ENCODE assay signal across 28 cellular contexts in genomic region chr18:55479656-55480420, GRCh38.
DNase-seq lines count a peak whose midpoint lies in the region; ATAC-seq and TF ChIP-seq lines count a peak whose summit lies in the region.
"Had no signal": no experiment of that assay in that cellular context is flagged by ENCODE, and none has a peak within 500 bp of the region (broad histone marks: within the 10 kb centered on the region; RNA-seq: fewer than 3 reads in every experiment).

No MANE protein-coding gene starts in this region.

- no peaks in the 10 kb centered on the region for H3K9me3 Mint-ChIP-seq in activated CD4-positive, alpha-beta T cell treated with anti-CD3 and anti-CD28 coated beads for 36 hours (ENCODE audit: low read depth)
- H3K9me3 Mint-ChIP-seq in activated CD4-positive, alpha-beta T cell treated with anti-CD3 and anti-CD28 coated beads, Interleukin-2, amount 10 ng/mL, durations not matched to agents 7 days and 5 days, result no peaks in the 10 kb centered on the region
- H3K9me3 Mint-ChIP-seq in brain, result peaks cover 0 to 6% (median 3%) of the 10 kb centered on the region in 5 experiments
- H3K9me3 Mint-ChIP-seq in activated CD4-positive, alpha-beta memory T cell treated with anti-CD3 and anti-CD28 coated beads for 36 hours, result no peaks in the 10 kb centered on the region
- H3K9me3 Mint-ChIP-seq: activated CD4-positive, alpha-beta T cell treated with anti-CD3 and anti-CD28 coated beads, Interleukin-2, amount 10 ng/mL, durations not matched to agents 24 days and 14 days; activated naive CD4-positive, alpha-beta T cell treated with anti-CD3 and anti-CD28 coated beads, Interleukin-2, amount 50 U/mL, for 24 hours; activated T-helper 1 cell treated with anti-CD3 and anti-CD28 coated beads, Interleukin-12 subunit alpha, Interleukin-12 subunit beta, Interleukin-2, Interleukin-4 antibody, amounts not matched to agents 30 ng/mL and 10 ng/mL and 1 ng/mL, durations not matched to agents 14 hours and 24 hours and 36 hours; nephron had no signal

- intact Hi-C loops in activated CD4-positive, alpha-beta T cell treated with anti-CD3 and anti-CD28 coated beads for 36 hours (cut with DNase I, micrococcal nuclease), result no loop called here
- intact Hi-C loops in activated CD4-positive, alpha-beta memory T cell treated with anti-CD3 and anti-CD28 coated beads for 36 hours (cut with micrococcal nuclease), result loop anchor here (2.0 kb wide), 1 partner anchor 15 kb away; no protein-coding TSS in a partner anchor

- H3K36me3 Mint-ChIP-seq in activated CD4-positive, alpha-beta T cell treated with anti-CD3 and anti-CD28 coated beads for 36 hours (ENCODE audit: low read depth), result no peaks in the 10 kb centered on the region
- H3K36me3 Mint-ChIP-seq in activated CD4-positive, alpha-beta T cell treated with anti-CD3 and anti-CD28 coated beads, Interleukin-2, amount 10 ng/mL, durations not matched to agents 7 days and 5 days (ENCODE audit: low read depth), result no peaks in the 10 kb centered on the region
- H3K36me3 Mint-ChIP-seq in brain, result peaks cover 24% of the 10 kb centered on the region
- no peaks in the 10 kb centered on the region for H3K36me3 Mint-ChIP-seq in activated CD4-positive, alpha-beta memory T cell treated with anti-CD3 and anti-CD28 coated beads for 36 hours
- H3K36me3 Mint-ChIP-seq: activated naive CD4-positive, alpha-beta T cell treated with anti-CD3 and anti-CD28 coated beads, Interleukin-2, amount 50 U/mL, for 24 hours had no signal

- H3K27me3 ChIP-seq in mesenchymal stem cell (ENCODE audit: control insufficient read depth in 1 of 2, insufficient read depth in 1 of 2, low read length in 2 of 2) (no peaks in the 10 kb centered on the region), HAP-1 (ENCODE audit: low read depth) (no peaks in the 10 kb centered on the region)
- H3K27me3 ChIP-seq: ascending aorta had no signal

- H4K8ac ChIP-seq in mesenchymal stem cell (ENCODE audit: low read length), result no peak overlapping the region

- H3K27ac ChIP-seq in mesenchymal stem cell (ENCODE audit: low read length, poor library complexity, severe bottlenecking) (no peak overlapping the region), temporal lobe (ENCODE audit: low read depth, low read length) (peak overlapping the region; percentile 33)
- H3K27ac ChIP-seq: 22Rv1, ascending aorta had no signal

- peak overlapping the region; percentile 42 for H3K27ac Mint-ChIP-seq in activated CD4-positive, alpha-beta T cell treated with anti-CD3 and anti-CD28 coated beads for 36 hours
- H3K27ac Mint-ChIP-seq in activated CD4-positive, alpha-beta T cell treated with anti-CD3 and anti-CD28 coated beads, Interleukin-2, amount 10 ng/mL, durations not matched to agents 7 days and 5 days, result no peak overlapping the region
- peak overlapping the region in 4 of 5 experiments; percentile 65 to 89 (median 72) for H3K27ac Mint-ChIP-seq in brain
- H3K27ac Mint-ChIP-seq in activated CD4-positive, alpha-beta memory T cell treated with anti-CD3 and anti-CD28 coated beads for 36 hours, result no peak overlapping the region
- H3K27ac Mint-ChIP-seq: activated CD4-positive, alpha-beta T cell treated with anti-CD3 and anti-CD28 coated beads, Interleukin-2, amount 10 ng/mL, durations not matched to agents 24 days and 14 days; activated naive CD4-positive, alpha-beta T cell treated with anti-CD3 and anti-CD28 coated beads, Interleukin-2, amount 50 U/mL, for 24 hours; activated T-helper 1 cell treated with anti-CD3 and anti-CD28 coated beads, Interleukin-12 subunit alpha, Interleukin-12 subunit beta, Interleukin-2, Interleukin-4 antibody, amounts not matched to agents 30 ng/mL and 10 ng/mL and 1 ng/mL, durations not matched to agents 14 hours and 24 hours and 36 hours; nephron; stimulated activated naive B cell treated with anti-CD40 and anti-IgM and Interleukin-4, amounts not matched to agents 10 μg/mL and 1 μg/mL and 100 μg/mL, for 72 hours; T-helper 17 cell had no signal

- H3K4me2 ChIP-seq in mesenchymal stem cell (ENCODE audit: low read length, poor library complexity, severe bottlenecking), result no peak overlapping the region

- in situ Hi-C loops in HAP-1 (cut with MboI; ENCODE audit: low sequenced_read_pairs), result no loop called here

- no peak overlapping the region for H3K4me3 Mint-ChIP-seq in activated CD4-positive, alpha-beta T cell treated with anti-CD3 and anti-CD28 coated beads for 36 hours
- no peak overlapping the region for H3K4me3 Mint-ChIP-seq in activated CD4-positive, alpha-beta T cell treated with anti-CD3 and anti-CD28 coated beads, Interleukin-2, amount 10 ng/mL, durations not matched to agents 7 days and 5 days
- peak overlapping the region in 2 of 5 experiments; percentile 21 to 39 for H3K4me3 Mint-ChIP-seq in brain
- no peak overlapping the region for H3K4me3 Mint-ChIP-seq in activated CD4-positive, alpha-beta memory T cell treated with anti-CD3 and anti-CD28 coated beads for 36 hours
- H3K4me3 Mint-ChIP-seq: activated CD4-positive, alpha-beta T cell treated with anti-CD3 and anti-CD28 coated beads, Interleukin-2, amount 10 ng/mL, durations not matched to agents 24 days and 14 days; activated naive CD4-positive, alpha-beta T cell treated with anti-CD3 and anti-CD28 coated beads, Interleukin-2, amount 50 U/mL, for 24 hours; activated T-helper 1 cell treated with anti-CD3 and anti-CD28 coated beads, Interleukin-12 subunit alpha, Interleukin-12 subunit beta, Interleukin-2, Interleukin-4 antibody, amounts not matched to agents 30 ng/mL and 10 ng/mL and 1 ng/mL, durations not matched to agents 14 hours and 24 hours and 36 hours; nephron; stimulated activated naive B cell treated with anti-CD40 and anti-IgM and Interleukin-4, amounts not matched to agents 10 μg/mL and 1 μg/mL and 100 μg/mL, for 72 hours; T-helper 17 cell had no signal

- H3K4ac ChIP-seq in mesenchymal stem cell (ENCODE audit: low read depth in 1 of 2, low read length in 2 of 2), result no peak overlapping the region

- no peak overlapping the region for H3K23ac ChIP-seq in mesenchymal stem cell (ENCODE audit: low read length in 2 of 2)

- POLR2A ChIA-PET in activated CD4-positive, alpha-beta T cell treated with anti-CD3 and anti-CD28 coated beads for 36 hours (lab: Charles Lee), result no interaction called here
- POLR2A ChIA-PET in activated CD4-positive, alpha-beta T cell treated with anti-CD3 and anti-CD28 coated beads, Interleukin-2, amount 10 ng/mL, durations not matched to agents 7 days and 5 days (lab: Charles Lee), result no interaction called here
- POLR2A ChIA-PET in activated CD4-positive, alpha-beta memory T cell treated with anti-CD3 and anti-CD28 coated beads for 36 hours (lab: Charles Lee), result no interaction called here

- H4K91ac ChIP-seq in mesenchymal stem cell (ENCODE audit: low read length), result no peak overlapping the region

- peak overlapping the region; percentile 10 for H3K9ac ChIP-seq in mesenchymal stem cell (ENCODE audit: low read length)

- no peak overlapping the region for H2AK5ac ChIP-seq in mesenchymal stem cell (ENCODE audit: low read length, severe bottlenecking)

- ATAC-seq in activated CD4-positive, alpha-beta T cell treated with anti-CD3 and anti-CD28 coated beads for 36 hours, result no peak
- ATAC-seq: esophagus mucosa; Panc1; stimulated activated naive B cell treated with anti-CD40 and anti-IgM and Interleukin-4, amounts not matched to agents 10 μg/mL and 1 μg/mL and 100 μg/mL, for 72 hours; T-helper 17 cell had no signal

- H3K4me1 ChIP-seq in mesenchymal stem cell (ENCODE audit: control insufficient read depth, insufficient read depth, low read depth, low read length), result peaks cover 1% of the 10 kb centered on the region
- H3K4me1 ChIP-seq in HAP-1, result peaks cover 5% of the 10 kb centered on the region

- H2BK12ac ChIP-seq in mesenchymal stem cell (ENCODE audit: low read length in 2 of 2), result no peak overlapping the region

- H3K4me1 Mint-ChIP-seq in activated CD4-positive, alpha-beta T cell treated with anti-CD3 and anti-CD28 coated beads for 36 hours, result peaks cover 18% of the 10 kb centered on the region
- H3K4me1 Mint-ChIP-seq in activated CD4-positive, alpha-beta T cell treated with anti-CD3 and anti-CD28 coated beads, Interleukin-2, amount 10 ng/mL, durations not matched to agents 7 days and 5 days, result peaks cover 15% of the 10 kb centered on the region
- peaks cover 64% of the 10 kb centered on the region for H3K4me1 Mint-ChIP-seq in brain
- H3K4me1 Mint-ChIP-seq in activated CD4-positive, alpha-beta memory T cell treated with anti-CD3 and anti-CD28 coated beads for 36 hours (ENCODE audit: low read depth), result peaks cover 12% of the 10 kb centered on the region

- peaks cover 2% of the 10 kb centered on the region for H3K27me3 Mint-ChIP-seq in activated CD4-positive, alpha-beta T cell treated with anti-CD3 and anti-CD28 coated beads for 36 hours
- no peaks in the 10 kb centered on the region for H3K27me3 Mint-ChIP-seq in activated CD4-positive, alpha-beta T cell treated with anti-CD3 and anti-CD28 coated beads, Interleukin-2, amount 10 ng/mL, durations not matched to agents 7 days and 5 days
- no peaks in the 10 kb centered on the region for H3K27me3 Mint-ChIP-seq in brain
- no peaks in the 10 kb centered on the region for H3K27me3 Mint-ChIP-seq in activated CD4-positive, alpha-beta memory T cell treated with anti-CD3 and anti-CD28 coated beads for 36 hours
- H3K27me3 Mint-ChIP-seq: activated CD4-positive, alpha-beta T cell treated with anti-CD3 and anti-CD28 coated beads, Interleukin-2, amount 10 ng/mL, durations not matched to agents 24 days and 14 days; stimulated activated naive B cell treated with anti-CD40 and anti-IgM and Interleukin-4, amounts not matched to agents 10 μg/mL and 1 μg/mL and 100 μg/mL, for 72 hours; T-helper 17 cell had no signal

- TF ChIP-seq CTCF in brain (conservative IDR thresholded peaks at IDR 0.05), result no peak

- no peak overlapping the region for H2BK5ac ChIP-seq in mesenchymal stem cell (ENCODE audit: low read depth, low read length, poor library complexity, severe bottlenecking)

- no peak overlapping the region for H2AFZ ChIP-seq in mesenchymal stem cell (ENCODE audit: low read depth, low read length)

- no peak overlapping the region for H2BK15ac ChIP-seq in mesenchymal stem cell (ENCODE audit: low read depth, poor library complexity, severe bottlenecking)

- no peaks in the 10 kb centered on the region for H3K9me3 ChIP-seq in mesenchymal stem cell (ENCODE audit: control insufficient read depth, low read length)
- H3K9me3 ChIP-seq in HAP-1, result no peaks in the 10 kb centered on the region
- H3K9me3 ChIP-seq: ascending aorta had no signal

- CTCF ChIA-PET in activated CD4-positive, alpha-beta T cell treated with anti-CD3 and anti-CD28 coated beads for 36 hours (lab: Charles Lee), result no interaction called here
- CTCF ChIA-PET in activated CD4-positive, alpha-beta T cell treated with anti-CD3 and anti-CD28 coated beads, Interleukin-2, amount 10 ng/mL, durations not matched to agents 7 days and 5 days (lab: Charles Lee), result no interaction called here
- CTCF ChIA-PET in activated CD4-positive, alpha-beta memory T cell treated with anti-CD3 and anti-CD28 coated beads for 36 hours (lab: Charles Lee), result no interaction called here

- H2BK120ac ChIP-seq in mesenchymal stem cell (ENCODE audit: low read depth, low read length), result no peak overlapping the region

- H3K36me3 ChIP-seq in mesenchymal stem cell (ENCODE audit: control insufficient read depth in 1 of 2, insufficient read depth in 2 of 2, low read depth in 1 of 2, low read length in 2 of 2), result peaks cover 0 to 16% of the 10 kb centered on the region in 2 experiments
- H3K36me3 ChIP-seq in HAP-1 (replicated peaks), result no peaks in the 10 kb centered on the region
- H3K36me3 ChIP-seq: ascending aorta had no signal

- DNase-seq in activated CD4-positive, alpha-beta T cell treated with anti-CD3 and anti-CD28 coated beads for 36 hours, result no peak
- DNase-seq in activated CD4-positive, alpha-beta T cell treated with anti-CD3 and anti-CD28 coated beads, Interleukin-2, amount 10 ng/mL, durations not matched to agents 7 days and 5 days, result no peak
- DNase-seq in mesenchymal stem cell (no peak), inferior parietal cortex (ENCODE audit: extremely low spot score) (no peak), HAP-1 (ENCODE audit: low spot score in 2 of 2) (no peak)
- no peak for DNase-seq in activated CD4-positive, alpha-beta memory T cell treated with anti-CD3 and anti-CD28 coated beads for 36 hours
- DNase-seq: activated CD4-positive, alpha-beta T cell treated with anti-CD3 and anti-CD28 coated beads, Interleukin-2, amount 10 ng/mL, durations not matched to agents 24 days and 14 days; DMS79 treated with DMSO at 0.1 percent for 48 hours; effector CD8-positive, alpha-beta T cell; Kasumi-1; kidney glomerular epithelial cell; midbrain; NCI-H1048; NCI-H2029 treated with DMSO at 0.1 percent for 48 hours; NCI-H345; small intestine; stimulated activated CD4-positive, alpha-beta T cell treated with anti-CD3 and anti-CD28 coated beads, Interleukin-2, amount 100 ng/mL, for 48 hours; stimulated activated naive B cell treated with anti-CD40 and anti-IgM and Interleukin-4, amounts not matched to agents 10 μg/mL and 1 μg/mL and 100 μg/mL, for 72 hours; T-helper 17 cell had no signal

- peaks cover 17% of the 10 kb centered on the region for H3K79me1 ChIP-seq in mesenchymal stem cell (replicated peaks; ENCODE audit: low read length, poor library complexity, severe bottlenecking)

- no peak overlapping the region for H3K14ac ChIP-seq in mesenchymal stem cell (ENCODE audit: low read length in 2 of 2)

- no peak overlapping the region for H3K18ac ChIP-seq in mesenchymal stem cell (ENCODE audit: low read depth in 1 of 2, low read length in 2 of 2)

- H3K4me3 ChIP-seq in mesenchymal stem cell (ENCODE audit: insufficient read depth in 1 of 2, low read depth in 1 of 2, low read length in 2 of 2), result no peak overlapping the region
- no peak overlapping the region for H3K4me3 ChIP-seq in HAP-1
- H3K4me3 ChIP-seq: ascending aorta had no signal

- 55% methylated on average over 5 of the region's 9 CpGs for WGBS in mesenchymal stem cell

Comparison
In these comparisons a context has a peak if more than half of its experiments do, and no peak if none do; other contexts are left out.
1. H3K27ac Mint-ChIP-seq: peak in activated CD4-positive, alpha-beta T cell treated with anti-CD3 and anti-CD28 coated beads for 36 hours (single experiment) and brain (4 of 5); none in activated CD4-positive, alpha-beta T cell treated with anti-CD3 and anti-CD28 coated beads, Interleukin-2, amount 10 ng/mL, durations not matched to agents 7 days and 5 days (single experiment) and activated CD4-positive, alpha-beta memory T cell treated with anti-CD3 and anti-CD28 coated beads for 36 hours (single experiment).